ENCODE assay signal across 1 cellular context in genomic region chr16:70064841-70065370, GRCh38.
A peak's percentile ranks its signal among the peaks of the same experiment; 100 is the strongest.
TF ChIP-seq lines count a peak whose summit lies in the region.

No MANE protein-coding gene starts in this region.

TF ChIP-seq in GM12878, 131 proteins besides CTCF, POLR2A, EP300 and RAD21 (continued from another document):
- TF ChIP-seq EGR1 (IDR thresholded peaks at IDR 0.05; ENCODE audit: borderline replicate concordance in 1 of 2, low read depth in 2 of 2, low read length in 2 of 2) (0 out of 3 replicates have a peak, but pooled peaks of 1 of the 2 experiments have one; percentile 14), IKZF2 (IDR thresholded peaks at IDR 0.05) (peak in 1 of 2 experiments; percentile 29; a peak in 1 of 4 replicates)
